ENCODE assay signal across 1 cellular context in genomic region chr10:7887417-7887816, GRCh38.
TF ChIP-seq lines count a peak whose summit lies in the region.

No MANE protein-coding gene starts in this region.

TF ChIP-seq in K562, 482 proteins besides CTCF, POLR2A, EP300 and RAD21 (continued from another document):
- TF ChIP-seq DPF2 (IDR thresholded peaks at IDR 0.05) = peak; percentile 90
- TF ChIP-seq ZNF449 (CRISPR knock-in tag; IDR thresholded peaks at IDR 0.05) = no peak
- TF ChIP-seq MAFG (tag; conservative IDR thresholded peaks at IDR 0.05) = peak; percentile 83
- TF ChIP-seq CBFA2T3 (IDR thresholded peaks at IDR 0.05) = peak; percentile 75
- TF ChIP-seq ZNF232 (CRISPR knock-in tag; IDR thresholded peaks at IDR 0.05) = no peak
- no peak for TF ChIP-seq ZNF717 (CRISPR knock-in tag; IDR thresholded peaks at IDR 0.05)
- TF ChIP-seq LEF1 (IDR thresholded peaks at IDR 0.05) = 0 out of 2 replicates have a peak, but pooled peaks have one; percentile 32
TF ChIP-seq in K562: peak in this region for 35.
